In genomic region chr7:23594879-23595604, GRCh38 we compare ENCODE assay signal across 8 cellular contexts. TPM values are rescaled to one million over a fixed set of nuclear protein-coding genes. Genes with fewer than 3 reads are reported as not detected.
DNase-seq lines count a peak whose midpoint lies in the region; ATAC-seq and TF ChIP-seq lines count a peak whose summit lies in the region.

No MANE protein-coding gene starts in this region.

- no peaks in the 10 kb centered on the region for H3K9me3 ChIP-seq in lower lobe of right lung

- intact Hi-C loops in posterior vena cava (cut with DNase I) (no loop called here), lower lobe of right lung (cut with DNase I) (no loop called here)

- peaks cover 7 to 15% of the 10 kb centered on the region in 2 donors for H3K9me3 Mint-ChIP-seq in activated naive CD4-positive, alpha-beta T cell treated with anti-CD3 and anti-CD28 coated beads, Interleukin-2, amount 50 U/mL, for 72 hours

- DNase-seq in Daoy (ENCODE audit: low read depth), result peak; percentile 75
- DNase-seq in activated naive CD4-positive, alpha-beta T cell treated with anti-CD3 and anti-CD28 coated beads, Interleukin-2, amount 50 U/mL, for 72 hours (ENCODE audit: low spot score in 2 of 2), result peak; percentile 60 to 64
- no peak for DNase-seq in posterior vena cava (ENCODE audit: low spot score)
- no peak for DNase-seq in effector CD8-positive, alpha-beta T cell (lab: John Stamatoyannopoulos, UW)
- no peak for DNase-seq in Kasumi-1 (lab: John Stamatoyannopoulos, UW)
- no peak for DNase-seq in lower lobe of right lung

- H3K36me3 Mint-ChIP-seq in activated naive CD4-positive, alpha-beta T cell treated with anti-CD3 and anti-CD28 coated beads, Interleukin-2, amount 50 U/mL, for 72 hours, result peaks cover 14 to 34% of the 10 kb centered on the region in 2 donors

- H3K4me1 ChIP-seq in lower lobe of right lung, result peaks cover 14% of the 10 kb centered on the region

- no peak overlapping the region for H3K27ac ChIP-seq in lower lobe of right lung

- H3K4me3 ChIP-seq in lower lobe of right lung, result no peak overlapping the region

- TF ChIP-seq CTCF in lower lobe of right lung (IDR thresholded peaks at IDR 0.05), result no peak

- ATAC-seq in GM19467 (IDR thresholded peaks at IDR 0.05; ENCODE audit: unreplicated experiment), result peak; percentile 50
- peak; percentile 64 for ATAC-seq in HG03520 (IDR thresholded peaks at IDR 0.05; ENCODE audit: unreplicated experiment)
- ATAC-seq in activated naive CD4-positive, alpha-beta T cell treated with anti-CD3 and anti-CD28 coated beads, Interleukin-2, amount 50 U/mL, for 72 hours, result peak; percentile 87 to 89
- no peak for ATAC-seq in lower lobe of right lung

- H3K27ac Mint-ChIP-seq in activated naive CD4-positive, alpha-beta T cell treated with anti-CD3 and anti-CD28 coated beads, Interleukin-2, amount 50 U/mL, for 72 hours, result peak overlapping the region; percentile 70 to 86

- H3K36me3 ChIP-seq in lower lobe of right lung, result no peaks in the 10 kb centered on the region

- H3K27me3 ChIP-seq in lower lobe of right lung (ENCODE audit: low read depth), result no peaks in the 10 kb centered on the region

RNA-seq across cellular contexts. Expression of gene CCDC126, which starts 2.1 kb away (rescaled TPM):
- total RNA-seq in Daoy (2014; rRNA removed; shearing (Covaris generic)), result 29.3 and 31.5 TPM in 2 replicates
- 1 to 10 TPM; 6.4 to 8.5 TPM for total RNA-seq in activated naive CD4-positive, alpha-beta T cell treated with anti-CD3 and anti-CD28 coated beads, Interleukin-2, amount 50 U/mL, for 72 hours
- total RNA-seq in posterior vena cava, result 10 to 100 TPM; 11.3 to 15.5 TPM
- total RNA-seq in lower lobe of right lung, result 15.5 TPM

Comparison
In these comparisons a context has a peak if more than half of its experiments do, and no peak if none do; other contexts are left out.
1. DNase-seq: peak in Daoy (single experiment) and activated naive CD4-positive, alpha-beta T cell treated with anti-CD3 and anti-CD28 coated beads, Interleukin-2, amount 50 U/mL, for 72 hours (2 of 2); none in posterior vena cava (single experiment), effector CD8-positive, alpha-beta T cell (single experiment), Kasumi-1 (0 of 2) and lower lobe of right lung (single experiment).
2. ATAC-seq: peak in GM19467 (single experiment), HG03520 (single experiment) and activated naive CD4-positive, alpha-beta T cell treated with anti-CD3 and anti-CD28 coated beads, Interleukin-2, amount 50 U/mL, for 72 hours (2 of 2); none in lower lobe of right lung (0 of 2).